25 cellular contexts compared by ENCODE assay signal in genomic region chr1:60867782-60868181, GRCh38.
DNase-seq lines count a peak whose midpoint lies in the region; ATAC-seq and TF ChIP-seq lines count a peak whose summit lies in the region.
"Had no signal": no experiment of that assay in that cellular context is flagged by ENCODE, and none has a peak within 500 bp of the region (broad histone marks: within the 10 kb centered on the region; RNA-seq: fewer than 3 reads in every experiment).

No MANE protein-coding gene starts in this region.

- no peak overlapping the region for H3K9ac ChIP-seq in endodermal cell (ENCODE audit: extremely low read depth, low read length, poor library complexity, severe bottlenecking)

- H3K4me3 ChIP-seq in endodermal cell (ENCODE audit: low read length) = no peak overlapping the region
- peak overlapping the region in 1 of 4 donors; percentile 14 for H3K4me3 ChIP-seq in gastrocnemius medialis
- H3K4me3 ChIP-seq: left lung, prostate gland had no signal

- in situ Hi-C loops in gastrocnemius medialis (cut with MboI; ENCODE audit: low sequenced_read_pairs in 4 of 4) = loop anchor here in 1 of 4 donors (25.0 kb wide), 2 partner anchors 470 to 595 kb away; no protein-coding TSS in a partner anchor

- TF ChIP-seq CTCF in endodermal cell (conservative IDR thresholded peaks at IDR 0.05) = no peak
- TF ChIP-seq CTCF in gastrocnemius medialis (IDR thresholded peaks at IDR 0.05 in 4 of 5, conservative IDR thresholded peaks at IDR 0.05 in 1 of 5) = no peak

- 61 to 82% methylated on average over 8 to 12 of the region's 12 CpGs for WGBS in endodermal cell (ENCODE audit: insufficient coverage in 1 of 2, insufficient read length in 1 of 2), 2 experiments

- H3K27me3 ChIP-seq in endodermal cell (ENCODE audit: control insufficient read depth, insufficient read depth, low read length, poor library complexity, severe bottlenecking) (no peaks in the 10 kb centered on the region), gastrocnemius medialis (peaks cover 0 to 15% (median 6%) of the 10 kb centered on the region in 3 donors)

- H3K4me1 Mint-ChIP-seq in endodermal cell = peaks cover 23% of the 10 kb centered on the region
- H3K4me1 Mint-ChIP-seq: activated naive CD8-positive, alpha-beta T cell treated with anti-CD3 and anti-CD28 coated beads for 36 hours; CD8-positive, alpha-beta memory T cell; central memory CD8-positive, alpha-beta T cell had no signal

- no peak for TF ChIP-seq POLR2A in gastrocnemius medialis (IDR thresholded peaks at IDR 0.05)

- H3K27ac ChIP-seq in endodermal cell (ENCODE audit: low read depth, low read length) = peak overlapping the region; percentile 7
- peak overlapping the region; percentile 24 to 45 (median 38) for H3K27ac ChIP-seq in gastrocnemius medialis
- H3K27ac ChIP-seq: left lung, prostate gland had no signal

- ATAC-seq in gastrocnemius medialis (no peak), HG03378 (IDR thresholded peaks at IDR 0.05; ENCODE audit: unreplicated experiment) (no peak), GM19023 (IDR thresholded peaks at IDR 0.05; ENCODE audit: unreplicated experiment) (no peak)
- ATAC-seq: activated CD4-positive, CD25-positive, alpha-beta regulatory T cell treated with anti-CD3 and anti-CD28 coated beads, Interleukin-2, amount 50 U/mL, for 24 hours; activated CD8-positive, alpha-beta T cell treated with anti-CD3 and anti-CD28 coated beads for 36 hours; HCT116; PC-3 had no signal

- no peaks in the 10 kb centered on the region for H3K36me3 Mint-ChIP-seq in endodermal cell (ENCODE audit: low read depth)
- H3K36me3 Mint-ChIP-seq: activated naive CD8-positive, alpha-beta T cell treated with anti-CD3 and anti-CD28 coated beads for 36 hours; CD8-positive, alpha-beta memory T cell; IgD-negative memory B cell had no signal

- no peak overlapping the region for H3K4me3 Mint-ChIP-seq in endodermal cell
- H3K4me3 Mint-ChIP-seq: activated CD8-positive, alpha-beta T cell treated with anti-CD3 and anti-CD28 coated beads for 36 hours; activated naive CD8-positive, alpha-beta T cell treated with anti-CD3 and anti-CD28 coated beads for 36 hours; CD8-positive, alpha-beta memory T cell; central memory CD8-positive, alpha-beta T cell; IgD-negative memory B cell had no signal

- H3K27me3 Mint-ChIP-seq in endodermal cell (ENCODE audit: insufficient read depth) = no peaks in the 10 kb centered on the region
- H3K27me3 Mint-ChIP-seq: IgD-negative memory B cell had no signal

- H3K9me3 Mint-ChIP-seq in endodermal cell = no peaks in the 10 kb centered on the region
- H3K9me3 Mint-ChIP-seq: activated CD8-positive, alpha-beta T cell treated with anti-CD3 and anti-CD28 coated beads for 36 hours; activated naive CD8-positive, alpha-beta T cell treated with anti-CD3 and anti-CD28 coated beads for 36 hours; CD8-positive, alpha-beta memory T cell; central memory CD8-positive, alpha-beta T cell; IgD-negative memory B cell had no signal

- H3K9me3 ChIP-seq in endodermal cell (ENCODE audit: control insufficient read depth, low read length) (no peaks in the 10 kb centered on the region), gastrocnemius medialis (no peaks in the 10 kb centered on the region)
- H3K9me3 ChIP-seq: left lung, prostate gland had no signal

- intact Hi-C loops in gastrocnemius medialis (cut with DNase I; ENCODE audit: low total_unique reads) = no loop called here

- H3K4me1 ChIP-seq in endodermal cell (ENCODE audit: control insufficient read depth, insufficient read depth, low read length) (no peaks in the 10 kb centered on the region), gastrocnemius medialis (peaks cover 3 to 10% of the 10 kb centered on the region in 2 donors)
- H3K4me1 ChIP-seq: prostate gland had no signal

- H3K27ac Mint-ChIP-seq in endodermal cell = no peak overlapping the region
- H3K27ac Mint-ChIP-seq: activated CD8-positive, alpha-beta T cell treated with anti-CD3 and anti-CD28 coated beads for 36 hours; activated naive CD8-positive, alpha-beta T cell treated with anti-CD3 and anti-CD28 coated beads for 36 hours; CD8-positive, alpha-beta memory T cell; IgD-negative memory B cell had no signal

- H3K36me3 ChIP-seq in endodermal cell (ENCODE audit: control insufficient read depth, insufficient read depth, low read length) = no peaks in the 10 kb centered on the region
- H3K36me3 ChIP-seq in gastrocnemius medialis = no peaks in the 10 kb centered on the region
- H3K36me3 ChIP-seq: left lung, prostate gland had no signal

- DNase-seq in NCI-H2081 (lab: John Stamatoyannopoulos, UW) = peak; percentile 27 to 37
- DNase-seq in NCI-H2081 treated with DMSO at 0.1 percent for 48 hours (lab: John Stamatoyannopoulos, UW) = no peak
- peak; percentile 19 for DNase-seq in NCI-H524 treated with DMSO at 0.1 percent for 48 hours (lab: John Stamatoyannopoulos, UW)
- DNase-seq in endodermal cell = no peak
- no peak for DNase-seq in gastrocnemius medialis
- no peak for DNase-seq in NCI-H1092 (lab: John Stamatoyannopoulos, UW)
- DNase-seq: activated CD8-positive, alpha-beta T cell treated with anti-CD3 and anti-CD28 coated beads for 36 hours; activated naive CD8-positive, alpha-beta T cell treated with anti-CD3 and anti-CD28 coated beads for 36 hours; CD8-positive, alpha-beta memory T cell; DMS53; GF-D8; left lung; mesendoderm; NCI-H1092 treated with DMSO at 0.1 percent for 48 hours; PC-3; Right ventricle myocardium superior; small intestine; stimulated activated CD4-positive, alpha-beta T cell treated with anti-CD3 and anti-CD28 coated beads, Interleukin-2, amount 100 ng/mL, for 24 hours had no signal

Comparison
In these comparisons a context has a peak if more than half of its experiments do, and no peak if none do; other contexts are left out.
1. DNase-seq: peak in NCI-H2081 (2 of 2) and NCI-H524 treated with DMSO at 0.1 percent for 48 hours (single experiment); none in NCI-H2081 treated with DMSO at 0.1 percent for 48 hours (single experiment), endodermal cell (single experiment), gastrocnemius medialis (0 of 2) and NCI-H1092 (single experiment).